ENCODE assay signal across 9 cellular contexts in the genomic region with DNA sequence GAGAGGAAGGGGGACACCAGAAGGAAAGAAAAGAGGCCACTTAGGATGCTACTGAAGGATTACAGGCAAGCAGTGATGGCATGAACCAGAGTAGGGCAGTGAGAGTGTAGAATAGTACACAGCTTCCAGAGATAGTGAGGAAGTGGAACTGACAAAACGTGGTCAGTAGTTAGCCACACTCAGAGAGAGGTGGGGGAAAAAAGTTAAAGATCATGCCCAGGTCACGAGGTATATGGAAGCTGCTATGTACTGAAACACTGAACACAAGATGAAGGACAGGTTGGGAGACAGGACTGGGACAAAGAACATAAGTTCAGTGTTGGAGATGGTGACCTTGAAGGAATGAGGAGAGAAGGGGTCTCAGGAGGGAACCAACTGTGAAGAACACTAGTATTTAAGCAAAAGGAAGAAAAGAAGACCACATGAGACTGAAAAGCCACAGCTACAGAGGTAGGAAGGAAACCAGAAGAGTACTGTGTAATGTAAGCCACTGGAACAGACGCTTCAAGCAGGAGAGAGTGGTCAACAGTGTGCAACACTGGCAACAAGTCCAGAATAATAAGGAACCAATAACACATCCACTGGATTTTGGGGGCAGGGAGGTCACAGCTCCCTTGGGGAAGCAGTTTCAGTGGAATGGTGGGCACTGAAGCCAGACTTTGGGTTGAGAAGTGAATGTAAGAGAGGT. TPM values are rescaled to one million over a fixed set of nuclear protein-coding genes. Genes with fewer than 3 reads are reported as not detected.
A peak's percentile ranks its signal among the peaks of the same experiment; 100 is the strongest.
DNase-seq lines count a peak whose midpoint lies in the region; ATAC-seq, FAIRE-seq and TF ChIP-seq lines count a peak whose summit lies in the region.
"Had no signal": no experiment of that assay in that cellular context is flagged by ENCODE, and none has a peak within 500 bp of the region (broad histone marks: within the 10 kb centered on the region; RNA-seq: fewer than 3 reads in every experiment).

No MANE protein-coding gene starts in this region.

- H3K79me2 ChIP-seq in K562 (ENCODE audit: control insufficient read depth, insufficient read depth, low read length) = no peaks in the 10 kb centered on the region

- no peaks in the 10 kb centered on the region for H3K9me3 ChIP-seq in BLaER1 treated with 17β-estradiol and CSF1 and Interleukin-3, amounts not matched to agents 10 nM and 100 nM (replicated peaks in 1 of 11)
- no peaks in the 10 kb centered on the region for H3K9me3 ChIP-seq in K562 (replicated peaks; ENCODE audit: control insufficient read depth, insufficient read depth, low read depth, low read length)

- TF ChIP-seq EP300 in K562 (IDR thresholded peaks at IDR 0.05; ENCODE audit: low read length) = no peak

- peak overlapping the region in 10 of 11 experiments; percentile 4 to 79 (median 48); a peak in 20 of 22 replicates for H3K27ac ChIP-seq in BLaER1 treated with 17β-estradiol and CSF1 and Interleukin-3, amounts not matched to agents 10 nM and 100 nM
- H3K27ac ChIP-seq in K562 (ENCODE audit: extremely low read depth, low read depth, low read length) = no peak overlapping the region
- H3K27ac ChIP-seq: KMS-11 had no signal

- CTCF ChIA-PET in K562 (lab: Yijun Ruan, JAX; ENCODE audit: low intra/inter-chr PET ratio) = no interaction called here
- CTCF ChIA-PET in GM10248 (lab: Yijun Ruan, JAX) = interaction anchor here (0.9 to 2.1 kb wide), 6 partner anchors 8 to 420 kb away, joined by 3 to 6 read pairs (median 4); no protein-coding TSS in a partner anchor

- peak overlapping the region; percentile 49 to 83 (median 71) for H3K4me2 ChIP-seq in BLaER1 treated with 17β-estradiol and CSF1 and Interleukin-3, amounts not matched to agents 10 nM and 100 nM
- H3K4me2 ChIP-seq in K562 (ENCODE audit: insufficient read depth, low read length) = no peak overlapping the region

- intact Hi-C loops in K562 (cut with micrococcal nuclease) = no loop called here

- no peaks in the 10 kb centered on the region for H3K9me1 ChIP-seq in K562 (ENCODE audit: control insufficient read depth, insufficient read depth, low read length)

- ATAC-seq in GM19372 (IDR thresholded peaks at IDR 0.05; ENCODE audit: low read depth, unreplicated experiment) (peak; percentile 62), HG03095 (IDR thresholded peaks at IDR 0.05; ENCODE audit: unreplicated experiment) (peak; percentile 62), K562 (peak; percentile 29; the same call in 1 of the 3 replicates)

- no peak overlapping the region for H2AFZ ChIP-seq in K562 (ENCODE audit: low read depth, low read length)

- no peak for TF ChIP-seq RAD21 in K562 (CRISPR knock-in tag; conservative IDR thresholded peaks at IDR 0.05 in 1 of 2, IDR thresholded peaks at IDR 0.05 in 1 of 2)

- no peak for FAIRE-seq in K562 (lab: Jason Lieb, UNC)

- DNase-seq in K562 (ENCODE audit: extremely low read depth in 1 of 4, low spot score in 3 of 4) (no peak), DMS153 treated with DMSO at 0.1 percent for 48 hours (lab: John Stamatoyannopoulos, UW; ENCODE audit: unreplicated experiment) (no peak), NCI-H345 treated with DMSO at 0.1 percent for 48 hours (lab: John Stamatoyannopoulos, UW; ENCODE audit: unreplicated experiment) (no peak), SK-N-DZ (ENCODE audit: low spot score) (no peak), GM10248 (ENCODE audit: extremely low spot score) (no peak)

- in situ Hi-C loops in K562 (cut with MboI) = no loop called here

- H3K4me3 ChIP-seq in BLaER1 treated with 17β-estradiol and CSF1 and Interleukin-3, amounts not matched to agents 10 nM and 100 nM = no peak overlapping the region
- no peak overlapping the region for H3K4me3 ChIP-seq in K562

- TF ChIP-seq CTCF in K562 (IDR thresholded peaks at IDR 0.05 in 2 of 3, conservative IDR thresholded peaks at IDR 0.05 in 1 of 3; ENCODE audit: insufficient read depth in 2 of 3, low read depth in 1 of 3, low read length in 3 of 3) (no peak), GM10248 (IDR thresholded peaks at IDR 0.05; ENCODE audit: control extremely low read depth, extremely low read depth, low read depth, missing control alignments) (no peak)

- H3K9ac ChIP-seq in BLaER1 treated with 17β-estradiol and CSF1 and Interleukin-3, amounts not matched to agents 10 nM and 100 nM = peak overlapping the region in 5 of 11 experiments; percentile 18 to 45 (median 24); a peak in 8 of 22 replicates
- no peak overlapping the region for H3K9ac ChIP-seq in K562 (ENCODE audit: insufficient read depth in 1 of 2, low read depth in 2 of 2, low read length in 2 of 2)
- H3K9ac ChIP-seq: KMS-11 had no signal

- POLR2A ChIA-PET in K562 (lab: Yijun Ruan, JAX) (interaction anchor here (0.6 to 1.4 kb wide), 5 partner anchors 9 to 425 kb away, joined by 3 to 4 read pairs (median 3); no protein-coding TSS in a partner anchor), GM10248 (lab: Yijun Ruan, JAX) (no interaction called here)

- BruUV-seq in K562 (replicated peaks; lab: Mats Ljungman, UMichigan) = no TSS peak

- H3K36me3 ChIP-seq in BLaER1 treated with 17β-estradiol and CSF1 and Interleukin-3, amounts not matched to agents 10 nM and 100 nM = peaks cover 0 to 47% (median 23%) of the 10 kb centered on the region in 11 experiments; a peak in 11 of 22 replicates
- 0 out of 3 replicates have a peak, but pooled peaks cover 4% of the 10 kb centered on the region for H3K36me3 ChIP-seq in K562 (ENCODE audit: control insufficient read depth, insufficient read depth, low read length)

- no peak for TF ChIP-seq POLR2A in K562 (conservative IDR thresholded peaks at IDR 0.05)

- no peaks in the 10 kb centered on the region for H3K27me3 ChIP-seq in BLaER1 treated with 17β-estradiol and CSF1 and Interleukin-3, amounts not matched to agents 10 nM and 100 nM
- no peaks in the 10 kb centered on the region for H3K27me3 ChIP-seq in K562 (ENCODE audit: control insufficient read depth in 2 of 2, insufficient read depth in 2 of 2, low read length in 2 of 2)

- peaks cover 12 to 60% (median 37%) of the 10 kb centered on the region in 10 experiments for H3K4me1 ChIP-seq in BLaER1 treated with 17β-estradiol and CSF1 and Interleukin-3, amounts not matched to agents 10 nM and 100 nM
- peaks cover 0 to 15% of the 10 kb centered on the region in 2 experiments; a peak in 2 of 5 replicates for H3K4me1 ChIP-seq in K562 (replicated peaks in 1 of 2; ENCODE audit: control insufficient read depth in 2 of 2, insufficient read depth in 2 of 2, low read length in 2 of 2)

- peaks cover 0 to 98% (median 0%) of the 10 kb centered on the region in 11 experiments; a peak in 6 of 22 replicates for H4K20me1 ChIP-seq in BLaER1 treated with 17β-estradiol and CSF1 and Interleukin-3, amounts not matched to agents 10 nM and 100 nM
- no peaks in the 10 kb centered on the region for H4K20me1 ChIP-seq in K562 (replicated peaks; ENCODE audit: control insufficient read depth, insufficient read depth, low read length)

- 42% methylated on average over 3 of the region's 3 CpGs for WGBS in K562 (ENCODE audit: insufficient coverage, low coverage, missing lambda C conversion rate)

TF ChIP-seq in K562, 482 proteins besides CTCF, POLR2A, EP300 and RAD21:
- TF ChIP-seq ZNF197 (CRISPR knock-in tag; IDR thresholded peaks at IDR 0.05; ENCODE audit: low read depth) = no peak
- no peak for TF ChIP-seq ZNF217 (CRISPR knock-in tag; IDR thresholded peaks at IDR 0.05)

RNA-seq across cellular contexts. Expression of a gene that starts 45.5 kb away (rescaled TPM):
- total RNA-seq in K562 (2011; cell fraction: chromatin; rRNA removed; ENCODE audit: low replicate concordance) = 31.2 and 65.3 TPM in 2 replicates
- 11.2 and 15.0 TPM in 2 replicates for total RNA-seq in K562 (2011; cell fraction: nucleolus; rRNA removed)
- 29.9 and 45.8 TPM in 2 replicates for total RNA-seq in K562 (2011; cell fraction: nucleoplasm; rRNA removed)
- total RNA-seq in K562 (2014; rRNA removed) = 14.0 and 18.3 TPM in 2 replicates
- 14.7 and 17.1 TPM in 2 replicates for total RNA-seq in K562 (2014; rRNA removed; fragmentation: Illumina TruSeq; extraction: Trizol)
- total RNA-seq in K562 (2015; rRNA removed; fragmentation: Illumina TruSeq; extraction: Trizol) = 10.1 and 12.5 TPM in 2 replicates
- 16.2 and 23.1 TPM in 2 replicates for total RNA-seq in K562 (2021)
- 11.1 and 16.3 TPM in 2 replicates for polyA plus RNA-seq in K562 (2011; rRNA removed)
- 4.0 and 4.7 TPM in 2 replicates for polyA plus RNA-seq in K562 (2011; cell fraction: cytosol; rRNA removed)
- 13.8 and 14.7 TPM in 2 replicates for polyA plus RNA-seq in K562 (2011; cell fraction: nucleus; rRNA removed)
- 8.3 and 11.9 TPM in 2 replicates for polyA plus RNA-seq in K562 (2012)
- 11.4 and 14.5 TPM in 2 replicates for polyA plus RNA-seq in K562 (2014; fragmentation: Illumina TruSeq; extraction: Trizol)
- 1 to 10 TPM; 4.3 to 6.8 TPM for polyA plus RNA-seq in K562 (2014; fragmentation: Nextera tagmentation; extraction: Ambion mirVana)
- polyA plus RNA-seq in K562 (2014; rRNA removed) = 9.0 and 14.6 TPM in 2 replicates
- 21.9 and 28.0 TPM in 2 replicates for polyA minus RNA-seq in K562 (2011; rRNA and poly(A)+ RNA removed)
- polyA minus RNA-seq in K562 (2011; cell fraction: cytosol; rRNA and poly(A)+ RNA removed) = 4.8 and 11.7 TPM in 2 replicates
- 21.4 and 33.0 TPM in 2 replicates for polyA minus RNA-seq in K562 (2011; cell fraction: nucleus; rRNA and poly(A)+ RNA removed)
- 0.16 TPM in 1 of 2 replicates, not detected in the other for polyA plus RNA-seq in SK-N-DZ (2014; cell fraction: cytosol; rRNA removed)
- polyA plus RNA-seq in SK-N-DZ (2014; cell fraction: nucleus; rRNA removed) = 0.13 TPM in 1 of 2 replicates, not detected in the other
